In the genomic region with DNA sequence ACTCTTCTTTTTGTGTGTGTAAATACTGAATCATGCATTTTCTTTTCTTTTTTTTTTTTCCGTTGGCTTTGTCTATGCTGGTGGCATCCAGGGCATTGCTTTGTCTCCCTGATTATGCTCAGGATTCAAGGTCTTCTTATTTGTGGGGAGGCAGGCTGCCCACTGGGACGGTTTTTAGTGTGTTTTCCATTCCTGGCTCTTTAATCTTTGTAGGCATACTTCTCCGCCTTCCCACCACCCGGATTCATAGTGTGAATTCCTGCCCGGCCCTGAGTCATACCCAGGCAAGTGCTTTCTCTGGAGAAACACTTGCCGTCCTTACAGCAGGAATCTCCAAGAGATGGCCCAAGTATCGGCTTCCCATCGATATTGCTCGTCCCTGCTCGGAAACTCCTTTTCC, we compare ENCODE assay signal across 1 cellular context.
TF ChIP-seq lines count a peak whose summit lies in the region.

No MANE protein-coding gene starts in this region.

TF ChIP-seq in SK-N-SH, 30 proteins besides CTCF, POLR2A, EP300 and RAD21 (continued from another document):
- TF ChIP-seq RXRA (IDR thresholded peaks at IDR 0.05; ENCODE audit: borderline replicate concordance, low read depth), result no peak
- TF ChIP-seq MAX (IDR thresholded peaks at IDR 0.05; ENCODE audit: low read depth), result peak; percentile 61; the same call in 1 of the 2 replicates
- no peak for TF ChIP-seq RFX5 (IDR thresholded peaks at IDR 0.05; ENCODE audit: low read length)
- TF ChIP-seq EZH2phosphoT487 (IDR thresholded peaks at IDR 0.05; ENCODE audit: borderline replicate concordance, low read depth), result no peak
- TF ChIP-seq GABPA (IDR thresholded peaks at IDR 0.05; ENCODE audit: low read depth), result no peak
- no peak for TF ChIP-seq YY1 (IDR thresholded peaks at IDR 0.05; ENCODE audit: low read depth)
- no peak for TF ChIP-seq FOXM1 (IDR thresholded peaks at IDR 0.05; ENCODE audit: low read depth)
- TF ChIP-seq, protein P1, sequence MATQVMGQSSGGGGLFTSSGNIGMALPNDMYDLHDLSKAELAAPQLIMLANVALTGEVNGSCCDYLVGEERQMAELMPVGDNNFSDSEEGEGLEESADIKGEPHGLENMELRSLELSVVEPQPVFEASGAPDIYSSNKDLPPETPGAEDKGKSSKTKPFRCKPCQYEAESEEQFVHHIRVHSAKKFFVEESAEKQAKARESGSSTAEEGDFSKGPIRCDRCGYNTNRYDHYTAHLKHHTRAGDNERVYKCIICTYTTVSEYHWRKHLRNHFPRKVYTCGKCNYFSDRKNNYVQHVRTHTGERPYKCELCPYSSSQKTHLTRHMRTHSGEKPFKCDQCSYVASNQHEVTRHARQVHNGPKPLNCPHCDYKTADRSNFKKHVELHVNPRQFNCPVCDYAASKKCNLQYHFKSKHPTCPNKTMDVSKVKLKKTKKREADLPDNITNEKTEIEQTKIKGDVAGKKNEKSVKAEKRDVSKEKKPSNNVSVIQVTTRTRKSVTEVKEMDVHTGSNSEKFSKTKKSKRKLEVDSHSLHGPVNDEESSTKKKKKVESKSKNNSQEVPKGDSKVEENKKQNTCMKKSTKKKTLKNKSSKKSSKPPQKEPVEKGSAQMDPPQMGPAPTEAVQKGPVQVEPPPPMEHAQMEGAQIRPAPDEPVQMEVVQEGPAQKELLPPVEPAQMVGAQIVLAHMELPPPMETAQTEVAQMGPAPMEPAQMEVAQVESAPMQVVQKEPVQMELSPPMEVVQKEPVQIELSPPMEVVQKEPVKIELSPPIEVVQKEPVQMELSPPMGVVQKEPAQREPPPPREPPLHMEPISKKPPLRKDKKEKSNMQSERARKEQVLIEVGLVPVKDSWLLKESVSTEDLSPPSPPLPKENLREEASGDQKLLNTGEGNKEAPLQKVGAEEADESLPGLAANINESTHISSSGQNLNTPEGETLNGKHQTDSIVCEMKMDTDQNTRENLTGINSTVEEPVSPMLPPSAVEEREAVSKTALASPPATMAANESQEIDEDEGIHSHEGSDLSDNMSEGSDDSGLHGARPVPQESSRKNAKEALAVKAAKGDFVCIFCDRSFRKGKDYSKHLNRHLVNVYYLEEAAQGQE (IDR thresholded peaks at IDR 0.05; ENCODE audit: low read depth, low read length), result no peak
- peak; percentile 12; the same call in 1 of the 2 replicates for TF ChIP-seq TAF1 (IDR thresholded peaks at IDR 0.05; ENCODE audit: borderline replicate concordance, low read depth, low read length)
- no peak for TF ChIP-seq RCOR1 (IDR thresholded peaks at IDR 0.05; ENCODE audit: low read length)
- TF ChIP-seq JUND (IDR thresholded peaks at IDR 0.05), result peak; percentile 81
- no peak for TF ChIP-seq SIN3A (IDR thresholded peaks at IDR 0.05; ENCODE audit: borderline replicate concordance, low read depth, low read length)
- TF ChIP-seq, protein P2, sequence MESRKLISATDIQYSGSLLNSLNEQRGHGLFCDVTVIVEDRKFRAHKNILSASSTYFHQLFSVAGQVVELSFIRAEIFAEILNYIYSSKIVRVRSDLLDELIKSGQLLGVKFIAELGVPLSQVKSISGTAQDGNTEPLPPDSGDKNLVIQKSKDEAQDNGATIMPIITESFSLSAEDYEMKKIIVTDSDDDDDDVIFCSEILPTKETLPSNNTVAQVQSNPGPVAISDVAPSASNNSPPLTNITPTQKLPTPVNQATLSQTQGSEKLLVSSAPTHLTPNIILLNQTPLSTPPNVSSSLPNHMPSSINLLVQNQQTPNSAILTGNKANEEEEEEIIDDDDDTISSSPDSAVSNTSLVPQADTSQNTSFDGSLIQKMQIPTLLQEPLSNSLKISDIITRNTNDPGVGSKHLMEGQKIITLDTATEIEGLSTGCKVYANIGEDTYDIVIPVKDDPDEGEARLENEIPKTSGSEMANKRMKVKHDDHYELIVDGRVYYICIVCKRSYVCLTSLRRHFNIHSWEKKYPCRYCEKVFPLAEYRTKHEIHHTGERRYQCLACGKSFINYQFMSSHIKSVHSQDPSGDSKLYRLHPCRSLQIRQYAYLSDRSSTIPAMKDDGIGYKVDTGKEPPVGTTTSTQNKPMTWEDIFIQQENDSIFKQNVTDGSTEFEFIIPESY (IDR thresholded peaks at IDR 0.05; ENCODE audit: borderline replicate concordance, low read depth), result no peak
- TF ChIP-seq TCF12 (IDR thresholded peaks at IDR 0.05), result peak; percentile 47; the same call in 1 of the 2 replicates
- 0 out of 2 replicates have a peak, but pooled peaks have one; percentile 23 for TF ChIP-seq PBX3 (IDR thresholded peaks at IDR 0.05)
- TF ChIP-seq FOXJ3 (CRISPR knock-in tag; IDR thresholded peaks at IDR 0.05), result no peak
- no peak for TF ChIP-seq USF2 (IDR thresholded peaks at IDR 0.05; ENCODE audit: borderline replicate concordance, low read depth, low read length)
- peak; percentile 20; the same call in 1 of the 2 replicates for TF ChIP-seq POLR2AphosphoS5 (IDR thresholded peaks at IDR 0.05; ENCODE audit: low read depth, low read length)
- TF ChIP-seq NFIC (IDR thresholded peaks at IDR 0.05; ENCODE audit: borderline replicate concordance), result peak; percentile 58
- TF ChIP-seq ELF1 (IDR thresholded peaks at IDR 0.05), result no peak
